In the genomic region with DNA sequence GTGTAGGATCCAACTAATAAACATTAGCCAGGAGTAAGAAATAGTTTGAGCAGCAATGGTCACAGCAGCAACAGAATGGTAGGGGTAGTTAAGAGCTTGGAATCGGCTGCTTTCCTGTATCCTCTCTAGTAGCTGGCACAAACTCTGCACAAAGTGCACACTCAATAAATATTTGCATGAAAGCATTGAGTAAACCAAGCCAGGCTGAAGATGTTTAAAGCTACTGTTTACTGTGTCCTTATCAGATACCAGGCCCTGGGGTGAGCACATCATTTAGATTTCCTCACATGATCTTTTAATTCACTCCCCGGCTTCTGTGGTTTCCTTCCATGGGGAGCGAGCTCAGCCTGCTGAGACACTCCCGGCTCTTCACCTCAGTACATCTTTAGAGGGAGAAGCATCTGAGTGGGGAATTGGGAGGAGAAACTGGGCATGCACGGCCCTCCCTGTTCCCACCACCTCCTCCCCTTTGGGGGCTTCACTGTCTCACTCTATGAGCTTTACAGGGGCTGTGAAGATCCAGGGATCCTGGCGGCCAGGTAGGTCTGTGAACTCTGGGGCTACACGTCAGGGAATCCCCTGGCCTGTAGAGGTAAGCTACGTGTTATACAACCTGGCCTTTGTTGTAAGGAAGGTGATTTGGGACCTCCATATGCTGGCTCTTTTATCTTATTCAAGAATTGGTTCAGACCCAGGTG, we compare ENCODE assay signal across 1 cellular context.
A peak's percentile ranks its signal among the peaks of the same experiment; 100 is the strongest.
TF ChIP-seq lines count a peak whose summit lies in the region.

No MANE protein-coding gene starts in this region.

TF ChIP-seq in HepG2, 621 proteins besides CTCF, POLR2A, EP300 and RAD21 (continued from another document and continues in another):
- TF ChIP-seq AHDC1 (CRISPR knock-in tag; IDR thresholded peaks at IDR 0.05; ENCODE audit: borderline replicate concordance), result peak; percentile 66; the same call in 1 of the 2 replicates
- TF ChIP-seq SATB2 (CRISPR knock-in tag; IDR thresholded peaks at IDR 0.05), result no peak
- TF ChIP-seq HDAC2 (CRISPR knock-in tag; IDR thresholded peaks at IDR 0.05), result peak; percentile 38; the same call in 1 of the 2 replicates
- TF ChIP-seq CREB3 (CRISPR knock-in tag; IDR thresholded peaks at IDR 0.05), result no peak
- TF ChIP-seq, protein P1, sequence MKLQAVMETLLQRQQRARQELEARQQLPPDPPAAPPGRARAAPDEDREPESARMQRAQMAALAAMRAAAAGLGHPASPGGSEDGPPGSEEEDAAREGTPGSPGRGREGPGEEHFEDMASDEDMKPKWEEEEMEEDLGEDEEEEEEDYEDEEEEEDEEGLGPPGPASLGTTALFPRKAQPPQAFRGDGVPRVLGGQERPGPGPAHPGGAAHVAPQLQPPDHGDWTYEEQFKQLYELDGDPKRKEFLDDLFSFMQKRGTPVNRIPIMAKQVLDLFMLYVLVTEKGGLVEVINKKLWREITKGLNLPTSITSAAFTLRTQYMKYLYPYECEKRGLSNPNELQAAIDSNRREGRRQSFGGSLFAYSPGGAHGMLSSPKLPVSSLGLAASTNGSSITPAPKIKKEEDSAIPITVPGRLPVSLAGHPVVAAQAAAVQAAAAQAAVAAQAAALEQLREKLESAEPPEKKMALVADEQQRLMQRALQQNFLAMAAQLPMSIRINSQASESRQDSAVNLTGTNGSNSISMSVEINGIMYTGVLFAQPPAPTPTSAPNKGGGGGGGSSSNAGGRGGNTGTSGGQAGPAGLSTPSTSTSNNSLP (IDR thresholded peaks at IDR 0.05; ENCODE audit: low read depth, low read length), result peak; percentile 88
- TF ChIP-seq CENPX (CRISPR knock-in tag; IDR thresholded peaks at IDR 0.05), result no peak
- TF ChIP-seq GTF2F1 (IDR thresholded peaks at IDR 0.05; ENCODE audit: low read length), result no peak
- TF ChIP-seq TBL1XR1 (IDR thresholded peaks at IDR 0.05; ENCODE audit: borderline replicate concordance, low read length, partially characterized antibody), result peak; percentile 35
- no peak for TF ChIP-seq SALL1 (CRISPR knock-in tag; IDR thresholded peaks at IDR 0.05)
- TF ChIP-seq YEATS4 (CRISPR knock-in tag; IDR thresholded peaks at IDR 0.05; ENCODE audit: borderline replicate concordance), result no peak
- TF ChIP-seq, protein P2, sequence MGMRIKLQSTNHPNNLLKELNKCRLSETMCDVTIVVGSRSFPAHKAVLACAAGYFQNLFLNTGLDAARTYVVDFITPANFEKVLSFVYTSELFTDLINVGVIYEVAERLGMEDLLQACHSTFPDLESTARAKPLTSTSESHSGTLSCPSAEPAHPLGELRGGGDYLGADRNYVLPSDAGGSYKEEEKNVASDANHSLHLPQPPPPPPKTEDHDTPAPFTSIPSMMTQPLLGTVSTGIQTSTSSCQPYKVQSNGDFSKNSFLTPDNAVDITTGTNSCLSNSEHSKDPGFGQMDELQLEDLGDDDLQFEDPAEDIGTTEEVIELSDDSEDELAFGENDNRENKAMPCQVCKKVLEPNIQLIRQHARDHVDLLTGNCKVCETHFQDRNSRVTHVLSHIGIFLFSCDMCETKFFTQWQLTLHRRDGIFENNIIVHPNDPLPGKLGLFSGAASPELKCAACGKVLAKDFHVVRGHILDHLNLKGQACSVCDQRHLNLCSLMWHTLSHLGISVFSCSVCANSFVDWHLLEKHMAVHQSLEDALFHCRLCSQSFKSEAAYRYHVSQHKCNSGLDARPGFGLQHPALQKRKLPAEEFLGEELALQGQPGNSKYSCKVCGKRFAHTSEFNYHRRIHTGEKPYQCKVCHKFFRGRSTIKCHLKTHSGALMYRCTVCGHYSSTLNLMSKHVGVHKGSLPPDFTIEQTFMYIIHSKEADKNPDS (CRISPR knock-in tag; IDR thresholded peaks at IDR 0.05), result no peak
- TF ChIP-seq ZNF83 (CRISPR knock-in tag; IDR thresholded peaks at IDR 0.05; ENCODE audit: borderline replicate concordance), result no peak
- peak; percentile 44; the same call in 1 of the 2 replicates for TF ChIP-seq DPF2 (CRISPR knock-in tag; IDR thresholded peaks at IDR 0.05; ENCODE audit: borderline replicate concordance, low read depth)
- no peak for TF ChIP-seq HOXA7 (CRISPR knock-in tag; IDR thresholded peaks at IDR 0.05)
- TF ChIP-seq MEIS1 (CRISPR knock-in tag; IDR thresholded peaks at IDR 0.05; ENCODE audit: borderline replicate concordance), result no peak
- TF ChIP-seq ZNF264 (CRISPR knock-in tag; IDR thresholded peaks at IDR 0.05), result 0 out of 2 replicates have a peak, but pooled peaks have one; percentile 30
- no peak for TF ChIP-seq SIN3A (IDR thresholded peaks at IDR 0.05; ENCODE audit: borderline replicate concordance, low read depth, low read length)
- TF ChIP-seq ZNF230 (CRISPR knock-in tag; IDR thresholded peaks at IDR 0.05), result no peak
- 0 out of 2 replicates have a peak, but pooled peaks have one; percentile 28 for TF ChIP-seq HDAC1 (CRISPR knock-in tag; IDR thresholded peaks at IDR 0.05)
- TF ChIP-seq ZFP1 (CRISPR knock-in tag; IDR thresholded peaks at IDR 0.05), result no peak
- 0 out of 2 replicates have a peak, but pooled peaks have one; percentile 35 for TF ChIP-seq KAT8 (CRISPR knock-in tag; IDR thresholded peaks at IDR 0.05)
- TF ChIP-seq ZNF709 (CRISPR knock-in tag; IDR thresholded peaks at IDR 0.05), result no peak
- no peak for TF ChIP-seq ZNF430 (CRISPR knock-in tag; IDR thresholded peaks at IDR 0.05)
- peak; percentile 50; the same call in 1 of the 2 replicates for TF ChIP-seq NFIC (IDR thresholded peaks at IDR 0.05; ENCODE audit: low read length)
- TF ChIP-seq ZNF101 (CRISPR knock-in tag; IDR thresholded peaks at IDR 0.05; ENCODE audit: borderline replicate concordance, low read depth), result no peak
- no peak for TF ChIP-seq ZNF614 (CRISPR knock-in tag; IDR thresholded peaks at IDR 0.05; ENCODE audit: borderline replicate concordance)
- no peak for TF ChIP-seq ZNF792 (CRISPR knock-in tag; IDR thresholded peaks at IDR 0.05)
- TF ChIP-seq ZNF143 (CRISPR knock-in tag; IDR thresholded peaks at IDR 0.05), result no peak
- no peak for TF ChIP-seq CENPBD1 (CRISPR knock-in tag; IDR thresholded peaks at IDR 0.05; ENCODE audit: borderline replicate concordance, low read depth)
- TF ChIP-seq CEBPB (IDR thresholded peaks at IDR 0.05; ENCODE audit: borderline replicate concordance, low read depth, low read length), result 0 out of 2 replicates have a peak, but pooled peaks have one; percentile 15
- TF ChIP-seq ZNF331 (CRISPR knock-in tag; IDR thresholded peaks at IDR 0.05), result 0 out of 2 replicates have a peak, but pooled peaks have one; percentile 13
- no peak for TF ChIP-seq MYC (CRISPR knock-in tag; IDR thresholded peaks at IDR 0.05; ENCODE audit: borderline replicate concordance)
- no peak for TF ChIP-seq HIVEP1 (CRISPR knock-in tag; IDR thresholded peaks at IDR 0.05)
- TF ChIP-seq PPARG (CRISPR knock-in tag; conservative IDR thresholded peaks at IDR 0.05), result peak; percentile 89
- no peak for TF ChIP-seq ADNP (CRISPR knock-in tag; IDR thresholded peaks at IDR 0.05)
- TF ChIP-seq SP2 (CRISPR knock-in tag; IDR thresholded peaks at IDR 0.05), result no peak
- peak; percentile 63; the same call in 1 of the 2 replicates for TF ChIP-seq SOX5 (CRISPR knock-in tag; IDR thresholded peaks at IDR 0.05; ENCODE audit: borderline replicate concordance)
- TF ChIP-seq ZNF292 (CRISPR knock-in tag; IDR thresholded peaks at IDR 0.05; ENCODE audit: borderline replicate concordance, low read depth), result peak; percentile 50; the same call in 1 of the 2 replicates
- no peak for TF ChIP-seq CBX2 (IDR thresholded peaks at IDR 0.05; ENCODE audit: low read depth, low read length)
- TF ChIP-seq CBX2 (CRISPR knock-in tag; IDR thresholded peaks at IDR 0.05; ENCODE audit: low read depth), result no peak
- TF ChIP-seq ZNF205 (CRISPR knock-in tag; IDR thresholded peaks at IDR 0.05), result no peak
- TF ChIP-seq PAXIP1 (CRISPR knock-in tag; conservative IDR thresholded peaks at IDR 0.05), result peak; percentile 72; the same call in 1 of the 2 replicates
- no peak for TF ChIP-seq KMT2B (CRISPR knock-in tag; IDR thresholded peaks at IDR 0.05)
- TF ChIP-seq NR3C1 (CRISPR knock-in tag; IDR thresholded peaks at IDR 0.05), result no peak
- no peak for TF ChIP-seq DR1 (CRISPR knock-in tag; IDR thresholded peaks at IDR 0.05)
- TF ChIP-seq NCOA2 (CRISPR knock-in tag; IDR thresholded peaks at IDR 0.05), result peak; percentile 33; the same call in 1 of the 2 replicates
- TF ChIP-seq ZNF749 (CRISPR knock-in tag; IDR thresholded peaks at IDR 0.05; ENCODE audit: borderline replicate concordance), result no peak
- no peak for TF ChIP-seq SSRP1 (CRISPR knock-in tag; IDR thresholded peaks at IDR 0.05)
- TF ChIP-seq ELF4 (CRISPR knock-in tag; IDR thresholded peaks at IDR 0.05; ENCODE audit: borderline replicate concordance), result no peak
- TF ChIP-seq ZNF232 (CRISPR knock-in tag; IDR thresholded peaks at IDR 0.05; ENCODE audit: borderline replicate concordance), result peak; percentile 91
- TF ChIP-seq, protein P3, sequence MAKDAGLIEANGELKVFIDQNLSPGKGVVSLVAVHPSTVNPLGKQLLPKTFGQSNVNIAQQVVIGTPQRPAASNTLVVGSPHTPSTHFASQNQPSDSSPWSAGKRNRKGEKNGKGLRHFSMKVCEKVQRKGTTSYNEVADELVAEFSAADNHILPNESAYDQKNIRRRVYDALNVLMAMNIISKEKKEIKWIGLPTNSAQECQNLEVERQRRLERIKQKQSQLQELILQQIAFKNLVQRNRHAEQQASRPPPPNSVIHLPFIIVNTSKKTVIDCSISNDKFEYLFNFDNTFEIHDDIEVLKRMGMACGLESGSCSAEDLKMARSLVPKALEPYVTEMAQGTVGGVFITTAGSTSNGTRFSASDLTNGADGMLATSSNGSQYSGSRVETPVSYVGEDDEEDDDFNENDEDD (CRISPR knock-in tag; IDR thresholded peaks at IDR 0.05; ENCODE audit: borderline replicate concordance), result no peak
- TF ChIP-seq MIER2 (CRISPR knock-in tag; IDR thresholded peaks at IDR 0.05), result no peak
- no peak for TF ChIP-seq PHF21A (CRISPR knock-in tag; IDR thresholded peaks at IDR 0.05)
- no peak for TF ChIP-seq MZF1 (CRISPR knock-in tag; IDR thresholded peaks at IDR 0.05; ENCODE audit: borderline replicate concordance)
- TF ChIP-seq ELF3 (CRISPR knock-in tag; IDR thresholded peaks at IDR 0.05), result 0 out of 2 replicates have a peak, but pooled peaks have one; percentile 37
